In genomic region chr1:235057385-235058306, GRCh38 we compare ENCODE assay signal across 21 cellular contexts.
DNase-seq lines count a peak whose midpoint lies in the region; ATAC-seq and TF ChIP-seq lines count a peak whose summit lies in the region.
"Had no signal": no experiment of that assay in that cellular context is flagged by ENCODE, and none has a peak within 500 bp of the region (broad histone marks: within the 10 kb centered on the region; RNA-seq: fewer than 3 reads in every experiment).

No MANE protein-coding gene starts in this region.

- DNase-seq in activated T-cell treated with anti-CD3 and anti-CD28 coated beads, Interleukin-2, amount 50 U/mL, for 24 hours, result peak; percentile 14
- DNase-seq in activated T-cell treated with anti-CD3 and anti-CD28 coated beads, Interleukin-2, amount 50 U/mL, for 72 hours, result no peak
- DNase-seq in RWPE1 (ENCODE audit: low spot score) (no peak), left lobe of liver (ENCODE audit: low spot score) (no peak), trophoblast cell (peak; percentile 72), NAMALWA (ENCODE audit: low spot score) (no peak)
- DNase-seq: AML-193, DND-41, KBM-7, MV-4-11, NCI-H1417, NCI-H1930, NCI-H226, NCI-H524 had no signal

- H3K4ac ChIP-seq in trophoblast cell (ENCODE audit: low read depth, low read length), result no peak overlapping the region

- H3K9me3 Mint-ChIP-seq in activated T-cell treated with anti-CD3 and anti-CD28 coated beads, Interleukin-2, amount 50 U/mL, for 24 hours, result no peaks in the 10 kb centered on the region
- H3K9me3 Mint-ChIP-seq in activated T-cell treated with anti-CD3 and anti-CD28 coated beads, Interleukin-2, amount 50 U/mL, for 72 hours, result no peaks in the 10 kb centered on the region

- H3K79me1 ChIP-seq in trophoblast cell (ENCODE audit: low read length), result peaks cover 6% of the 10 kb centered on the region

- ATAC-seq in activated T-cell treated with anti-CD3 and anti-CD28 coated beads, Interleukin-2, amount 50 U/mL, for 72 hours (replicated peaks in 1 of 2), result no peak
- ATAC-seq in left lobe of liver (peak; percentile 36), HG03196 (IDR thresholded peaks at IDR 0.05; ENCODE audit: unreplicated experiment) (no peak), HG02759 (IDR thresholded peaks at IDR 0.05; ENCODE audit: unreplicated experiment) (no peak)
- ATAC-seq: PC-3 had no signal

- H3K9ac ChIP-seq in trophoblast cell (ENCODE audit: low read length), result no peak overlapping the region

- no peak overlapping the region for H4K12ac ChIP-seq in trophoblast cell (ENCODE audit: low read depth, low read length)

- peaks cover 2% of the 10 kb centered on the region for H3K9me3 ChIP-seq in trophoblast cell (ENCODE audit: insufficient read depth, low read depth, low read length)
- H3K9me3 ChIP-seq: HAP-1, SJSA1 had no signal

- H3K4me1 Mint-ChIP-seq in activated T-cell treated with anti-CD3 and anti-CD28 coated beads, Interleukin-2, amount 50 U/mL, for 24 hours (ENCODE audit: low read depth), result peaks cover 12% of the 10 kb centered on the region
- peaks cover 18% of the 10 kb centered on the region for H3K4me1 Mint-ChIP-seq in activated T-cell treated with anti-CD3 and anti-CD28 coated beads, Interleukin-2, amount 50 U/mL, for 72 hours (ENCODE audit: low read depth)

- H3K18ac ChIP-seq in trophoblast cell (ENCODE audit: low read length), result no peak overlapping the region

- no peak overlapping the region for H3K23ac ChIP-seq in trophoblast cell (ENCODE audit: low read length)

- no peak overlapping the region for H3K27ac Mint-ChIP-seq in activated T-cell treated with anti-CD3 and anti-CD28 coated beads, Interleukin-2, amount 50 U/mL, for 24 hours
- H3K27ac Mint-ChIP-seq in activated T-cell treated with anti-CD3 and anti-CD28 coated beads, Interleukin-2, amount 50 U/mL, for 72 hours, result no peak overlapping the region

- H3K4me1 ChIP-seq in trophoblast cell (ENCODE audit: control insufficient read depth in 1 of 2, insufficient read depth in 2 of 2, low read length in 2 of 2), result peaks cover 13 to 24% of the 10 kb centered on the region in 2 experiments

- H2BK12ac ChIP-seq in trophoblast cell (ENCODE audit: low read length), result no peak overlapping the region

- H3K36me3 Mint-ChIP-seq in activated T-cell treated with anti-CD3 and anti-CD28 coated beads, Interleukin-2, amount 50 U/mL, for 24 hours (ENCODE audit: low read depth), result no peaks in the 10 kb centered on the region
- H3K36me3 Mint-ChIP-seq in activated T-cell treated with anti-CD3 and anti-CD28 coated beads, Interleukin-2, amount 50 U/mL, for 72 hours (ENCODE audit: insufficient read depth in 2 of 2), result no peaks in the 10 kb centered on the region

- H2AK5ac ChIP-seq in trophoblast cell (ENCODE audit: low read length), result no peak overlapping the region

- H3K4me3 ChIP-seq in trophoblast cell (ENCODE audit: low read depth, low read length), result no peak overlapping the region
- H3K4me3 ChIP-seq: HAP-1, SJSA1 had no signal

- POLR2A ChIA-PET in RWPE1 (lab: Yijun Ruan, JAX; ENCODE audit: low non-redundant PET), result no interaction called here

- no peak overlapping the region for H3K4me3 Mint-ChIP-seq in activated T-cell treated with anti-CD3 and anti-CD28 coated beads, Interleukin-2, amount 50 U/mL, for 24 hours
- H3K4me3 Mint-ChIP-seq in activated T-cell treated with anti-CD3 and anti-CD28 coated beads, Interleukin-2, amount 50 U/mL, for 72 hours, result no peak overlapping the region

- H4K8ac ChIP-seq in trophoblast cell (ENCODE audit: low read depth, low read length), result no peak overlapping the region

- H3K27me3 Mint-ChIP-seq in activated T-cell treated with anti-CD3 and anti-CD28 coated beads, Interleukin-2, amount 50 U/mL, for 24 hours, result no peaks in the 10 kb centered on the region
- H3K27me3 Mint-ChIP-seq in activated T-cell treated with anti-CD3 and anti-CD28 coated beads, Interleukin-2, amount 50 U/mL, for 72 hours (ENCODE audit: low read depth), result no peaks in the 10 kb centered on the region

- WGBS in trophoblast cell (ENCODE audit: extremely low coverage, insufficient coverage, insufficient read length), result no CpG with 5 or more reads among the region's 12 CpGs

- no peak overlapping the region for H2BK120ac ChIP-seq in trophoblast cell (ENCODE audit: insufficient read depth, low read length, poor library complexity)

- H3K36me3 ChIP-seq in trophoblast cell (ENCODE audit: control insufficient read depth in 1 of 2, insufficient read depth in 2 of 2, low read length in 2 of 2), result no peaks in the 10 kb centered on the region
- H3K36me3 ChIP-seq: HAP-1, SJSA1 had no signal

- H3K27ac ChIP-seq in RWPE1, result peak overlapping the region; percentile 55
- no peak overlapping the region for H3K27ac ChIP-seq in trophoblast cell (ENCODE audit: low read depth, low read length)
- H3K27ac ChIP-seq: 22Rv1, C4-2B, SJSA1 had no signal

- H2AFZ ChIP-seq in trophoblast cell (ENCODE audit: insufficient read depth, low read length, poor library complexity), result no peak overlapping the region

- CTCF ChIA-PET in RWPE1 (lab: Yijun Ruan, JAX), result interaction anchor here (0.7 to 1.6 kb wide), 3 partner anchors 9 to 406 kb away, joined by 3 to 6 read pairs (median 4); no protein-coding TSS in a partner anchor

- no peak for TF ChIP-seq CTCF in RWPE1 (conservative IDR thresholded peaks at IDR 0.05; ENCODE audit: low read depth)

- no peak overlapping the region for H3K14ac ChIP-seq in trophoblast cell (ENCODE audit: low read length)

- no peak overlapping the region for H2BK5ac ChIP-seq in trophoblast cell (ENCODE audit: low read depth, low read length, poor library complexity)

- no peak overlapping the region for H3K4me2 ChIP-seq in trophoblast cell (ENCODE audit: low read length)

- H4K91ac ChIP-seq in trophoblast cell (ENCODE audit: low read depth, low read length), result no peak overlapping the region

- no peaks in the 10 kb centered on the region for H3K27me3 ChIP-seq in trophoblast cell (ENCODE audit: insufficient read depth, low read length)
- H3K27me3 ChIP-seq: SJSA1 had no signal

- H3K79me2 ChIP-seq in trophoblast cell (ENCODE audit: control insufficient read depth, insufficient read depth, low read length, poor library complexity), result no peaks in the 10 kb centered on the region

Comparison
In these comparisons a context has a peak if more than half of its experiments do, and no peak if none do; other contexts are left out.
1. DNase-seq: peak in activated T-cell treated with anti-CD3 and anti-CD28 coated beads, Interleukin-2, amount 50 U/mL, for 24 hours (single experiment) and trophoblast cell (2 of 2); none in activated T-cell treated with anti-CD3 and anti-CD28 coated beads, Interleukin-2, amount 50 U/mL, for 72 hours (0 of 2), RWPE1 (single experiment), left lobe of liver (single experiment) and NAMALWA (single experiment).